Comparison of ENCODE assay signal across 1 cellular context in the genomic region with DNA sequence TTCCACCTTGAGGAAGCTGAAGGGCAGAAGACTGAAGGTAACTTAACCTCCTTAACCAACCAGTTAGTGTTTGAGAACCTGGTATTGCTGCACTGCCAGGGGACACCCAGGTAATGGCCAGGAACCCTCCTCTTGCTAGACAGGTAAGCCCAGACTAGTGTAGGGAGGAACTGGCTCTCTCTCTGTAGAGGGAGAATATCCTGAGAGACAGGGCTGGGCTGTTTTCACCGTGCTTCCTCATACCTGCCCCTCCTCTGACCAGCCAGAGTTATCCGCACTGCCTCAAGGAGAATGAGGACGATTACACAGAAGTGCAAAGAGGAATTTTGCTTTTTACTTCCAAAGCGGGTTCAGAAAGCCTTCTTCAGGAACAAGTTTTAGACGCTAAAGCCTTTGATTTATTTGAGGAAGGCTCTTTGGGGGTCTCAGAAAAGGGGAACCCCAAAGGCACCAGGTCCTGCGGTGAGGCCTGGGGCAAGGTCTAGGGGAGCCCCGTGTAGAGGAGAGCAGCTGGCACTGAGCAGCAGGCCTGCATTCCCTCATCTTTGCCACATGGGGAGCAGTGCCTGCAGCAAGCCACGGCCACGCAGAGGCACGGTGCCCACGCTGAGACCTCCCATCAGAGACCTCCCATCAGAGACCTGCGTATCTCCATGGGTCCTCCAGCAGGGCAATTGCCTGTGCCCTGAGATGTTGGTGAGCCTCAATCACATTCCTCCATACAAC.
TF ChIP-seq lines count a peak whose summit lies in the region.

No MANE protein-coding gene starts in this region.

TF ChIP-seq in SK-N-SH, 30 proteins besides CTCF, POLR2A, EP300 and RAD21 (continued from another document):
- TF ChIP-seq, protein P1, sequence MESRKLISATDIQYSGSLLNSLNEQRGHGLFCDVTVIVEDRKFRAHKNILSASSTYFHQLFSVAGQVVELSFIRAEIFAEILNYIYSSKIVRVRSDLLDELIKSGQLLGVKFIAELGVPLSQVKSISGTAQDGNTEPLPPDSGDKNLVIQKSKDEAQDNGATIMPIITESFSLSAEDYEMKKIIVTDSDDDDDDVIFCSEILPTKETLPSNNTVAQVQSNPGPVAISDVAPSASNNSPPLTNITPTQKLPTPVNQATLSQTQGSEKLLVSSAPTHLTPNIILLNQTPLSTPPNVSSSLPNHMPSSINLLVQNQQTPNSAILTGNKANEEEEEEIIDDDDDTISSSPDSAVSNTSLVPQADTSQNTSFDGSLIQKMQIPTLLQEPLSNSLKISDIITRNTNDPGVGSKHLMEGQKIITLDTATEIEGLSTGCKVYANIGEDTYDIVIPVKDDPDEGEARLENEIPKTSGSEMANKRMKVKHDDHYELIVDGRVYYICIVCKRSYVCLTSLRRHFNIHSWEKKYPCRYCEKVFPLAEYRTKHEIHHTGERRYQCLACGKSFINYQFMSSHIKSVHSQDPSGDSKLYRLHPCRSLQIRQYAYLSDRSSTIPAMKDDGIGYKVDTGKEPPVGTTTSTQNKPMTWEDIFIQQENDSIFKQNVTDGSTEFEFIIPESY (IDR thresholded peaks at IDR 0.05; ENCODE audit: borderline replicate concordance, low read depth) = no peak
- TF ChIP-seq SMC3 (IDR thresholded peaks at IDR 0.05; ENCODE audit: low read depth, low read length) (no peak), FOXM1 (IDR thresholded peaks at IDR 0.05; ENCODE audit: low read depth) (no peak), POLR2AphosphoS5 (IDR thresholded peaks at IDR 0.05; ENCODE audit: low read depth, low read length) (no peak), IRF3 (IDR thresholded peaks at IDR 0.05; ENCODE audit: low read depth, low read length) (no peak), MEF2A (IDR thresholded peaks at IDR 0.05; ENCODE audit: borderline replicate concordance, low read depth) (no peak), GATA2 (CRISPR knock-in tag; IDR thresholded peaks at IDR 0.05) (no peak), MXI1 (IDR thresholded peaks at IDR 0.05; ENCODE audit: low read depth, low read length) (no peak), FOSL2 (IDR thresholded peaks at IDR 0.05; ENCODE audit: borderline replicate concordance, low read depth) (no peak), TAF1 (IDR thresholded peaks at IDR 0.05; ENCODE audit: borderline replicate concordance, low read depth, low read length) (no peak), RCOR1 (IDR thresholded peaks at IDR 0.05; ENCODE audit: low read length) (no peak), SIN3A (IDR thresholded peaks at IDR 0.05; ENCODE audit: borderline replicate concordance, low read depth, low read length) (no peak)
- TF ChIP-seq, protein P2, sequence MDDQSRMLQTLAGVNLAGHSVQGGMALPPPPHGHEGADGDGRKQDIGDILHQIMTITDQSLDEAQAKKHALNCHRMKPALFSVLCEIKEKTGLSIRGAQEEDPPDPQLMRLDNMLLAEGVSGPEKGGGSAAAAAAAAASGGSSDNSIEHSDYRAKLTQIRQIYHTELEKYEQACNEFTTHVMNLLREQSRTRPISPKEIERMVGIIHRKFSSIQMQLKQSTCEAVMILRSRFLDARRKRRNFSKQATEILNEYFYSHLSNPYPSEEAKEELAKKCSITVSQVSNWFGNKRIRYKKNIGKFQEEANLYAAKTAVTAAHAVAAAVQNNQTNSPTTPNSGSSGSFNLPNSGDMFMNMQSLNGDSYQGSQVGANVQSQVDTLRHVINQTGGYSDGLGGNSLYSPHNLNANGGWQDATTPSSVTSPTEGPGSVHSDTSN (IDR thresholded peaks at IDR 0.05) = no peak
- TF ChIP-seq, protein P3, sequence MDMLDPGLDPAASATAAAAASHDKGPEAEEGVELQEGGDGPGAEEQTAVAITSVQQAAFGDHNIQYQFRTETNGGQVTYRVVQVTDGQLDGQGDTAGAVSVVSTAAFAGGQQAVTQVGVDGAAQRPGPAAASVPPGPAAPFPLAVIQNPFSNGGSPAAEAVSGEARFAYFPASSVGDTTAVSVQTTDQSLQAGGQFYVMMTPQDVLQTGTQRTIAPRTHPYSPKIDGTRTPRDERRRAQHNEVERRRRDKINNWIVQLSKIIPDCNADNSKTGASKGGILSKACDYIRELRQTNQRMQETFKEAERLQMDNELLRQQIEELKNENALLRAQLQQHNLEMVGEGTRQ (IDR thresholded peaks at IDR 0.05; ENCODE audit: borderline replicate concordance, low read depth, low read length) = no peak
TF ChIP-seq in SK-N-SH: peak in this region for 0.
